11 cellular contexts compared by ENCODE assay signal in the genomic region with DNA sequence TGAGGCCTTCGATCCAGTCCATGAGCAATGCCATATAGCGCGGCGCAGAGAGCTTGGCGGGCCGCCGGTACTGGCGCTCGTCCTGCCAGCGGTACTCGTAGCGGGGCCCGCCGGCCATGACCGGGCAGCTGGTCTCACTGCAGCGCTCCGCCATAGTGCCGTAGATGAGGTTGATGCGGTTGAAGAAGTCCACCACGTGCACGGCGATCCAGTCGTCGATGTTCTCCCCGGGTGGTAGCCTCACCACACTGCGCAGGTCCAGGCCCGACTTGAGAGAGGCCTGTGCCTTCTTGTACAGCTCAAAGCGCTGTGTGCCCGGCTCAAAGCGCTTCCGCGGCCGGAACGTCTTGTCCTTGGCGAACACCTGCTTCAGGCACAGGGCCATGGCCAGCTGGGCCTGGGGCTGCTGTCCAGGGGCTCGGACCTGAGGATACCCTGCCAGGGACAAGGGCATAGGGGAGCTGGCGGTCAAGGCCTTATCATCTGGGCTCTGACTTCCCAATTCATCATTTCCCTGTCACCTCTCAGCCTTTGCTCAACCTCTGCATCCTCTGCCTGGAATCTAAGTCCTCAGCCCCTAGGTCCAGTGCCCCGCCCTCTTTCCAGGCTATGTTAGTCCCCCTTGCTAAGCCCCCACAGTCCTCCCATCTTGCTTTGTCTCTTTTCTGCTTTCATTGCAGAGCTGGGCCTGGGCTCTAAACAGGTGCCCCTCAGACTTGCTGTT. TPM values are rescaled to one million over a fixed set of nuclear protein-coding genes. Genes with fewer than 3 reads are reported as not detected.
DNase-seq lines count a peak whose midpoint lies in the region; ATAC-seq, FAIRE-seq and TF ChIP-seq lines count a peak whose summit lies in the region.
"Had no signal": no experiment of that assay in that cellular context is flagged by ENCODE, and none has a peak within 500 bp of the region (broad histone marks: within the 10 kb centered on the region; RNA-seq: fewer than 3 reads in every experiment).

No MANE protein-coding gene starts in this region.

- H3K4me1 Mint-ChIP-seq in chondrocyte (ENCODE audit: low read depth), result peaks cover 52% of the 10 kb centered on the region
- peaks cover 66% of the 10 kb centered on the region for H3K4me1 Mint-ChIP-seq in stimulated activated memory B cell treated with anti-CD40 and anti-IgM and Interleukin-4, amounts not matched to agents 10 μg/mL and 1 μg/mL and 100 μg/mL, for 72 hours

- no peaks in the 10 kb centered on the region for H3K27me3 Mint-ChIP-seq in chondrocyte (ENCODE audit: low read depth)
- H3K27me3 Mint-ChIP-seq in stimulated activated memory B cell treated with anti-CD40 and anti-IgM and Interleukin-4, amounts not matched to agents 10 μg/mL and 1 μg/mL and 100 μg/mL, for 72 hours, result no peaks in the 10 kb centered on the region

- H3K4me3 ChIP-seq in HUES48 (ENCODE audit: low read depth, low read length) (peak overlapping the region; percentile 13; the same call in 1 of the 2 replicates), HepG2 (replicated peaks in 1 of 3; ENCODE audit: insufficient read depth in 1 of 3, low read depth in 2 of 3, low read length in 3 of 3) (no peak overlapping the region)

- ATAC-seq in HepG2 (no peak), HG03097 (IDR thresholded peaks at IDR 0.05; ENCODE audit: low FRiP score, unreplicated experiment) (no peak)
- no peak for ATAC-seq in stimulated activated memory B cell treated with anti-CD40 and anti-IgM and Interleukin-4, amounts not matched to agents 10 μg/mL and 1 μg/mL and 100 μg/mL, for 72 hours

- no TSS peak for BruUV-seq in HepG2 (replicated peaks; lab: Mats Ljungman, UMichigan)

- TF ChIP-seq POLR2A in HepG2 (IDR thresholded peaks at IDR 0.05; ENCODE audit: insufficient read depth in 1 of 2, low read depth in 2 of 2, low read length in 2 of 2), result no peak

- DNase-seq in chondrocyte (ENCODE audit: low spot score) (no peak), HepG2 (ENCODE audit: low spot score) (no peak), midbrain (lab: John Stamatoyannopoulos, UW) (no peak), NCI-H2171 treated with DMSO at 0.1 percent for 48 hours (lab: John Stamatoyannopoulos, UW) (no peak)
- DNase-seq in stimulated activated CD4-positive, alpha-beta T cell treated with anti-CD3 and anti-CD28 coated beads, Interleukin-2, amount 100 ng/mL, for 24 hours, result no peak
- DNase-seq: NK-92 treated with Interleukin-12 subunit alpha and Interleukin-12 subunit beta, amount 100 ng/mL, for 24 hours had no signal

- WGBS in HepG2 (ENCODE audit: low lambda C conversion rate), result 97% methylated on average over 33 of the region's 38 CpGs

- H3K9ac ChIP-seq in HUES48 (ENCODE audit: low read depth, low read length) (no peak overlapping the region), HepG2 (ENCODE audit: insufficient read depth, low read depth, low read length) (no peak overlapping the region)

- peaks cover 13% of the 10 kb centered on the region for H3K27me3 ChIP-seq in HUES48 (ENCODE audit: control insufficient read depth, insufficient read depth, low read length)
- no peaks in the 10 kb centered on the region; a peak in 1 of 5 replicates for H3K27me3 ChIP-seq in HepG2 (ENCODE audit: control insufficient read depth in 1 of 2, insufficient read depth in 2 of 2, low read length in 2 of 2)

- H3K9me3 ChIP-seq in HUES48 (ENCODE audit: control insufficient read depth, insufficient read depth, low read length) (no peaks in the 10 kb centered on the region), HepG2 (ENCODE audit: low read length) (no peaks in the 10 kb centered on the region)

- H3K79me2 ChIP-seq in HepG2 (ENCODE audit: insufficient read depth, low read length), result no peaks in the 10 kb centered on the region

- no peaks in the 10 kb centered on the region for H4K20me1 ChIP-seq in HepG2 (ENCODE audit: insufficient read depth, low read length)

- no peaks in the 10 kb centered on the region for H3K9me3 Mint-ChIP-seq in chondrocyte (ENCODE audit: low read depth)
- H3K9me3 Mint-ChIP-seq in stimulated activated memory B cell treated with anti-CD40 and anti-IgM and Interleukin-4, amounts not matched to agents 10 μg/mL and 1 μg/mL and 100 μg/mL, for 72 hours, result no peaks in the 10 kb centered on the region

- H3K36me3 Mint-ChIP-seq in chondrocyte (ENCODE audit: low read depth), result peaks cover 20% of the 10 kb centered on the region
- H3K36me3 Mint-ChIP-seq in stimulated activated memory B cell treated with anti-CD40 and anti-IgM and Interleukin-4, amounts not matched to agents 10 μg/mL and 1 μg/mL and 100 μg/mL, for 72 hours, result peaks cover 52% of the 10 kb centered on the region

- no peak overlapping the region for H3K27ac Mint-ChIP-seq in chondrocyte (ENCODE audit: unreplicated experiment)
- no peak overlapping the region for H3K27ac Mint-ChIP-seq in stimulated activated memory B cell treated with anti-CD40 and anti-IgM and Interleukin-4, amounts not matched to agents 10 μg/mL and 1 μg/mL and 100 μg/mL, for 72 hours

- in situ Hi-C loops in HepG2 (cut with HindIII; ENCODE audit: extremely low pct_ligation_motif_present, low pct_unique_long_range_greater_than_20kb), result no loop called here

- peak overlapping the region; percentile 19 for H3K4me3 Mint-ChIP-seq in chondrocyte (ENCODE audit: unreplicated experiment)
- H3K4me3 Mint-ChIP-seq in stimulated activated memory B cell treated with anti-CD40 and anti-IgM and Interleukin-4, amounts not matched to agents 10 μg/mL and 1 μg/mL and 100 μg/mL, for 72 hours, result peak overlapping the region; percentile 28

- TF ChIP-seq EP300 in HepG2 (IDR thresholded peaks at IDR 0.05; ENCODE audit: low read depth in 2 of 2, low read length in 2 of 2), result no peak
- no peak for TF ChIP-seq EP300 in HepG2 (CRISPR knock-in tag; IDR thresholded peaks at IDR 0.05; ENCODE audit: borderline replicate concordance)

- H3K36me3 ChIP-seq in HUES48 (ENCODE audit: control insufficient read depth, insufficient read depth, low read length), result no peaks in the 10 kb centered on the region
- H3K36me3 ChIP-seq in HepG2 (replicated peaks in 1 of 2; ENCODE audit: control insufficient read depth in 1 of 2, insufficient read depth in 2 of 2, low read length in 2 of 2), result peaks cover 0 to 4% of the 10 kb centered on the region in 2 experiments; a peak in 1 of 5 replicates

- no peak for TF ChIP-seq RAD21 in HepG2 (CRISPR knock-in tag; IDR thresholded peaks at IDR 0.05)

- no peak for FAIRE-seq in HepG2 (lab: Jason Lieb, UNC)
- FAIRE-seq: frontal cortex had no signal

- H3K4me2 ChIP-seq in HepG2 (ENCODE audit: low read depth, low read length), result no peak overlapping the region

- intact Hi-C loops in HepG2 (cut with micrococcal nuclease; ENCODE audit: unreplicated experiment), result loop anchor here (10.0 kb wide), 1 partner anchor 52 kb away; a partner anchor contains a TSS

- CTCF ChIA-PET in HepG2 (lab: Yijun Ruan, JAX; ENCODE audit: low intra/inter-chr PET ratio, low total read pairs), result no interaction called here

- peaks cover 32% of the 10 kb centered on the region for H3K4me1 ChIP-seq in HUES48 (ENCODE audit: control insufficient read depth, insufficient read depth, low read length)
- H3K4me1 ChIP-seq in HepG2 (ENCODE audit: insufficient read depth, low read length), result peaks cover 24% of the 10 kb centered on the region

- POLR2A ChIA-PET in HepG2 (lab: Yijun Ruan, JAX), result interaction anchor here (6.2 kb wide), 1 partner anchor 8 kb away, joined by 79 read pairs; a partner anchor contains a TSS

- TF ChIP-seq CTCF in chondrocyte (IDR thresholded peaks at IDR 0.05) (no peak), HepG2 (CRISPR knock-in tag; IDR thresholded peaks at IDR 0.05) (no peak)

- H2AFZ ChIP-seq in HepG2 (ENCODE audit: low read length), result no peak overlapping the region

- H3K27ac ChIP-seq in HUES48 (ENCODE audit: low read depth, low read length) (peak overlapping the region; percentile 66), HepG2 (ENCODE audit: extremely low read length, insufficient read depth, low read length) (no peak overlapping the region)

RNA-seq across cellular contexts. Expression of a gene that starts 3.5 kb away (rescaled TPM):
- total RNA-seq in chondrocyte (6.2 to 12.2 TPM (median 6.3 TPM) in 3 replicates), HepG2 (2016; rRNA removed; fragmentation: Illumina TruSeq; extraction: Trizol) (3.1 and 3.5 TPM in 2 replicates)
- 0.79 and 1.5 TPM in 2 replicates for total RNA-seq in HepG2 (2016; cell fraction: cytosol; rRNA removed; fragmentation: Illumina TruSeq; extraction: Trizol; ENCODE audit: low read depth)
- total RNA-seq in HepG2 (2016; cell fraction: insoluble cytoplasmic fraction; rRNA removed; fragmentation: Illumina TruSeq; extraction: Trizol), result 3.4 and 3.8 TPM in 2 replicates
- 3.4 and 3.6 TPM in 2 replicates for total RNA-seq in HepG2 (2016; cell fraction: membrane; rRNA removed; fragmentation: Illumina TruSeq; extraction: Trizol)
- 2.9 TPM in 2 replicates for total RNA-seq in HepG2 (2016; cell fraction: nucleus; rRNA removed; fragmentation: Illumina TruSeq; extraction: Trizol)
- polyA plus RNA-seq in HepG2 (2011; rRNA removed), result 4.1 and 6.8 TPM in 2 replicates
- polyA plus RNA-seq in HepG2 (2011; cell fraction: cytosol; rRNA removed), result 3.7 and 4.9 TPM in 2 replicates
- 10.1 and 10.6 TPM in 2 replicates for polyA plus RNA-seq in HepG2 (2011; cell fraction: nucleus; rRNA removed)
- 2.3 and 2.7 TPM in 2 replicates for polyA plus RNA-seq in HepG2 (2012)
- 1.1 TPM in 2 replicates for polyA plus RNA-seq in HepG2 (2016; cell fraction: cytosol; fragmentation: Illumina TruSeq; extraction: Trizol; ENCODE audit: low read depth)
- polyA plus RNA-seq in HepG2 (2016; cell fraction: insoluble cytoplasmic fraction; fragmentation: Illumina TruSeq; extraction: Trizol; ENCODE audit: low read depth), result 2.9 and 3.1 TPM in 2 replicates
- polyA plus RNA-seq in HepG2 (2016; cell fraction: membrane; fragmentation: Illumina TruSeq; extraction: Trizol; ENCODE audit: low read depth), result 2.2 and 2.4 TPM in 2 replicates
- 3.5 and 4.0 TPM in 2 replicates for polyA plus RNA-seq in HepG2 (2016; cell fraction: nucleus; fragmentation: Illumina TruSeq; extraction: Trizol; ENCODE audit: insufficient read depth, low read depth)
- polyA minus RNA-seq in HepG2 (2011; rRNA and poly(A)+ RNA removed; ENCODE audit: low replicate concordance), result 6.7 and 10.0 TPM in 2 replicates
- 1.6 and 1.7 TPM in 2 replicates for polyA minus RNA-seq in HepG2 (2011; cell fraction: cytosol; rRNA and poly(A)+ RNA removed)
- polyA minus RNA-seq in HepG2 (2011; cell fraction: nucleus; rRNA and poly(A)+ RNA removed), result 5.7 and 7.6 TPM in 2 replicates

RNA-seq across cellular contexts. Expression of a gene that starts 9.0 kb away (rescaled TPM):
- total RNA-seq in chondrocyte (24.5 to 25.8 TPM (median 25.1 TPM) in 3 replicates), HepG2 (2016; rRNA removed; fragmentation: Illumina TruSeq; extraction: Trizol) (14.7 and 18.5 TPM in 2 replicates)
- total RNA-seq in HepG2 (2016; cell fraction: cytosol; rRNA removed; fragmentation: Illumina TruSeq; extraction: Trizol; ENCODE audit: low read depth), result 10.5 and 13.8 TPM in 2 replicates
- 14.4 and 19.1 TPM in 2 replicates for total RNA-seq in HepG2 (2016; cell fraction: insoluble cytoplasmic fraction; rRNA removed; fragmentation: Illumina TruSeq; extraction: Trizol)
- 13.7 and 15.8 TPM in 2 replicates for total RNA-seq in HepG2 (2016; cell fraction: membrane; rRNA removed; fragmentation: Illumina TruSeq; extraction: Trizol)
- 21.2 and 21.4 TPM in 2 replicates for total RNA-seq in HepG2 (2016; cell fraction: nucleus; rRNA removed; fragmentation: Illumina TruSeq; extraction: Trizol)
- polyA plus RNA-seq in HepG2 (2011; rRNA removed), result 24.1 and 25.6 TPM in 2 replicates
- polyA plus RNA-seq in HepG2 (2011; cell fraction: cytosol; rRNA removed), result 16.8 and 17.9 TPM in 2 replicates
- 84.8 and 85.6 TPM in 2 replicates for polyA plus RNA-seq in HepG2 (2011; cell fraction: nucleus; rRNA removed)
- 16.8 and 18.6 TPM in 2 replicates for polyA plus RNA-seq in HepG2 (2012)
- 16.7 and 21.4 TPM in 2 replicates for polyA plus RNA-seq in HepG2 (2016; cell fraction: cytosol; fragmentation: Illumina TruSeq; extraction: Trizol; ENCODE audit: low read depth)
- polyA plus RNA-seq in HepG2 (2016; cell fraction: insoluble cytoplasmic fraction; fragmentation: Illumina TruSeq; extraction: Trizol; ENCODE audit: low read depth), result 20.0 and 23.4 TPM in 2 replicates
- polyA plus RNA-seq in HepG2 (2016; cell fraction: membrane; fragmentation: Illumina TruSeq; extraction: Trizol; ENCODE audit: low read depth), result 14.8 and 17.5 TPM in 2 replicates
- 65.1 and 68.0 TPM in 2 replicates for polyA plus RNA-seq in HepG2 (2016; cell fraction: nucleus; fragmentation: Illumina TruSeq; extraction: Trizol; ENCODE audit: insufficient read depth, low read depth)
- polyA minus RNA-seq in HepG2 (2011; rRNA and poly(A)+ RNA removed; ENCODE audit: low replicate concordance), result 29.1 and 38.2 TPM in 2 replicates
- polyA minus RNA-seq in HepG2 (2011; cell fraction: cytosol; rRNA and poly(A)+ RNA removed), result 10.8 and 13.0 TPM in 2 replicates
- polyA minus RNA-seq in HepG2 (2011; cell fraction: nucleus; rRNA and poly(A)+ RNA removed), result 36.7 and 41.2 TPM in 2 replicates

RNA-seq across cellular contexts. Expression of a gene that starts 55.1 kb away (rescaled TPM):
- total RNA-seq in chondrocyte (22.9 to 33.2 TPM (median 27.7 TPM) in 3 replicates), HepG2 (2016; rRNA removed; fragmentation: Illumina TruSeq; extraction: Trizol) (66.6 and 82.9 TPM in 2 replicates)
- total RNA-seq in HepG2 (2016; cell fraction: cytosol; rRNA removed; fragmentation: Illumina TruSeq; extraction: Trizol; ENCODE audit: low read depth), result 16.7 and 20.1 TPM in 2 replicates
- total RNA-seq in HepG2 (2016; cell fraction: insoluble cytoplasmic fraction; rRNA removed; fragmentation: Illumina TruSeq; extraction: Trizol), result 68.9 and 89.4 TPM in 2 replicates
- total RNA-seq in HepG2 (2016; cell fraction: membrane; rRNA removed; fragmentation: Illumina TruSeq; extraction: Trizol), result 49.1 and 50.0 TPM in 2 replicates
- 25.2 and 28.9 TPM in 2 replicates for total RNA-seq in HepG2 (2016; cell fraction: nucleus; rRNA removed; fragmentation: Illumina TruSeq; extraction: Trizol)
- 57.3 and 76.7 TPM in 2 replicates for polyA plus RNA-seq in HepG2 (2011; rRNA removed)
- 49.4 and 72.7 TPM in 2 replicates for polyA plus RNA-seq in HepG2 (2011; cell fraction: cytosol; rRNA removed)
- 20.5 and 24.9 TPM in 2 replicates for polyA plus RNA-seq in HepG2 (2011; cell fraction: nucleus; rRNA removed)
- 41.0 and 52.7 TPM in 2 replicates for polyA plus RNA-seq in HepG2 (2012)
- polyA plus RNA-seq in HepG2 (2016; cell fraction: cytosol; fragmentation: Illumina TruSeq; extraction: Trizol; ENCODE audit: low read depth), result 22.8 and 23.2 TPM in 2 replicates
- 95.2 and 103 TPM in 2 replicates for polyA plus RNA-seq in HepG2 (2016; cell fraction: insoluble cytoplasmic fraction; fragmentation: Illumina TruSeq; extraction: Trizol; ENCODE audit: low read depth)
- 45.1 and 45.9 TPM in 2 replicates for polyA plus RNA-seq in HepG2 (2016; cell fraction: membrane; fragmentation: Illumina TruSeq; extraction: Trizol; ENCODE audit: low read depth)
- polyA plus RNA-seq in HepG2 (2016; cell fraction: nucleus; fragmentation: Illumina TruSeq; extraction: Trizol; ENCODE audit: insufficient read depth, low read depth), result 40.9 and 46.7 TPM in 2 replicates
- 21.5 and 23.1 TPM in 2 replicates for polyA minus RNA-seq in HepG2 (2011; rRNA and poly(A)+ RNA removed; ENCODE audit: low replicate concordance)
- 34.2 and 40.5 TPM in 2 replicates for polyA minus RNA-seq in HepG2 (2011; cell fraction: cytosol; rRNA and poly(A)+ RNA removed)
- polyA minus RNA-seq in HepG2 (2011; cell fraction: nucleus; rRNA and poly(A)+ RNA removed), result 26.4 and 40.3 TPM in 2 replicates

RNA-seq across cellular contexts. Expression of a gene that starts 58.6 kb away (rescaled TPM):
- total RNA-seq in chondrocyte, result not detected in 3 replicates
- total RNA-seq in HepG2 (2016; rRNA removed; fragmentation: Illumina TruSeq; extraction: Trizol), result not detected in 2 replicates
- total RNA-seq in HepG2 (2016; cell fraction: cytosol; rRNA removed; fragmentation: Illumina TruSeq; extraction: Trizol; ENCODE audit: low read depth), result not detected in 2 replicates
- total RNA-seq in HepG2 (2016; cell fraction: insoluble cytoplasmic fraction; rRNA removed; fragmentation: Illumina TruSeq; extraction: Trizol), result not detected in 2 replicates
- total RNA-seq in HepG2 (2016; cell fraction: membrane; rRNA removed; fragmentation: Illumina TruSeq; extraction: Trizol), result not detected in 2 replicates
- not detected in 2 replicates for total RNA-seq in HepG2 (2016; cell fraction: nucleus; rRNA removed; fragmentation: Illumina TruSeq; extraction: Trizol)
- polyA plus RNA-seq in HepG2 (2011; rRNA removed), result 0.07 and 0.18 TPM in 2 replicates
- not detected in 2 replicates for polyA plus RNA-seq in HepG2 (2011; cell fraction: cytosol; rRNA removed)
- polyA plus RNA-seq in HepG2 (2011; cell fraction: nucleus; rRNA removed), result 0.34 and 0.36 TPM in 2 replicates
- polyA plus RNA-seq in HepG2 (2012), result not detected in 2 replicates
- not detected in 2 replicates for polyA plus RNA-seq in HepG2 (2016; cell fraction: cytosol; fragmentation: Illumina TruSeq; extraction: Trizol; ENCODE audit: low read depth)
- polyA plus RNA-seq in HepG2 (2016; cell fraction: insoluble cytoplasmic fraction; fragmentation: Illumina TruSeq; extraction: Trizol; ENCODE audit: low read depth), result not detected in 2 replicates
- not detected in 2 replicates for polyA plus RNA-seq in HepG2 (2016; cell fraction: membrane; fragmentation: Illumina TruSeq; extraction: Trizol; ENCODE audit: low read depth)
- polyA plus RNA-seq in HepG2 (2016; cell fraction: nucleus; fragmentation: Illumina TruSeq; extraction: Trizol; ENCODE audit: insufficient read depth, low read depth), result not detected in 2 replicates
- polyA minus RNA-seq in HepG2 (2011; rRNA and poly(A)+ RNA removed; ENCODE audit: low replicate concordance), result 0.40 TPM in 1 of 2 replicates, not detected in the other
- not detected in 2 replicates for polyA minus RNA-seq in HepG2 (2011; cell fraction: cytosol; rRNA and poly(A)+ RNA removed)
- polyA minus RNA-seq in HepG2 (2011; cell fraction: nucleus; rRNA and poly(A)+ RNA removed), result not detected in 2 replicates
- total RNA-seq: Daoy, frontal cortex had no signal
